In genomic region chr12:57549909-57550627, GRCh38 we compare ENCODE assay signal across 1 cellular context.
A peak's percentile ranks its signal among the peaks of the same experiment; 100 is the strongest.
TF ChIP-seq lines count a peak whose summit lies in the region.

KIF5A (plus strand) TSS chr12:57550044; CDS start chr12:57550272, 228 bp downstream.

TF ChIP-seq in HepG2, 621 proteins besides CTCF, POLR2A, EP300 and RAD21 (continued from another document):
- TF ChIP-seq ZNF574 (CRISPR knock-in tag; IDR thresholded peaks at IDR 0.05) (no peak), ATF7-NPFF (CRISPR knock-in tag; IDR thresholded peaks at IDR 0.05; ENCODE audit: low read depth) (no peak), HIC2 (CRISPR knock-in tag; IDR thresholded peaks at IDR 0.05; ENCODE audit: low read depth) (no peak), ZNF17 (CRISPR knock-in tag; IDR thresholded peaks at IDR 0.05) (no peak), CEBPG (CRISPR knock-in tag; IDR thresholded peaks at IDR 0.05) (no peak), ZNF614 (CRISPR knock-in tag; IDR thresholded peaks at IDR 0.05; ENCODE audit: borderline replicate concordance) (peak; percentile 44; the same call in 1 of the 2 replicates), ZNF317 (CRISPR knock-in tag; IDR thresholded peaks at IDR 0.05) (no peak), POLR2G (IDR thresholded peaks at IDR 0.05; ENCODE audit: low read depth, low read length) (0 out of 2 replicates have a peak, but pooled peaks have one; percentile 32), NR2C2 (CRISPR knock-in tag; IDR thresholded peaks at IDR 0.05; ENCODE audit: borderline replicate concordance) (no peak), ZNF142 (CRISPR knock-in tag; IDR thresholded peaks at IDR 0.05) (no peak), SIX4 (CRISPR knock-in tag; IDR thresholded peaks at IDR 0.05) (no peak), ZNF280D (CRISPR knock-in tag; IDR thresholded peaks at IDR 0.05) (no peak), ZFY (CRISPR knock-in tag; IDR thresholded peaks at IDR 0.05) (peak; percentile 32; the same call in 1 of the 2 replicates), MED13 (CRISPR knock-in tag; IDR thresholded peaks at IDR 0.05) (no peak), TEAD3 (CRISPR knock-in tag; optimal IDR thresholded peaks at IDR 0.05; ENCODE audit: borderline replicate concordance) (peak; percentile 42), U2AF1 (optimal IDR thresholded peaks at IDR 0.05; ENCODE audit: low read depth, low read length) (no peak)
TF ChIP-seq in HepG2: peak in this region for 43.
